1 cellular context compared by ENCODE assay signal in genomic region chr9:127829205-127829935, GRCh38.
TF ChIP-seq lines count a peak whose summit lies in the region.

No MANE protein-coding gene starts in this region.

TF ChIP-seq in HCT116, 20 proteins besides CTCF, POLR2A, EP300 and RAD21 (continued from another document):
- TF ChIP-seq ZBTB33 (IDR thresholded peaks at IDR 0.05; ENCODE audit: extremely low read depth, insufficient replicate concordance, low read length) (no peak), JUND (IDR thresholded peaks at IDR 0.05) (no peak), TCF7L2 (IDR thresholded peaks at IDR 0.05; ENCODE audit: borderline replicate concordance, extremely low read depth, insufficient read depth, insufficient read length) (no peak), SIN3A (IDR thresholded peaks at IDR 0.05; ENCODE audit: low read depth) (no peak), ZFX (IDR thresholded peaks at IDR 0.05) (no peak), CEBPB (IDR thresholded peaks at IDR 0.05; ENCODE audit: low read depth) (no peak), REST (IDR thresholded peaks at IDR 0.05; ENCODE audit: low read depth) (no peak), FOSL1 (IDR thresholded peaks at IDR 0.05; ENCODE audit: low read depth) (no peak)
